Comparison of ENCODE assay signal across 35 cellular contexts in genomic region chr14:105460116-105460515, GRCh38. TPM values are rescaled to one million over a fixed set of nuclear protein-coding genes. Genes with fewer than 3 reads are reported as not detected.
DNase-seq lines count a peak whose midpoint lies in the region; ATAC-seq, FAIRE-seq and TF ChIP-seq lines count a peak whose summit lies in the region.
"Had no signal": no experiment of that assay in that cellular context is flagged by ENCODE, and none has a peak within 500 bp of the region (broad histone marks: within the 10 kb centered on the region; RNA-seq: fewer than 3 reads in every experiment).

No MANE protein-coding gene starts in this region.

- DNase-seq in RWPE1 (ENCODE audit: low spot score) (no peak), H1 (ENCODE audit: low read depth in 1 of 2, low spot score in 2 of 2) (no peak), neuronal stem cell (ENCODE audit: low spot score) (no peak), iPS-NIHi7 (ENCODE audit: extremely low spot score) (no peak), aorta (no peak)
- no peak for DNase-seq in CD8-positive, alpha-beta memory T cell
- DNase-seq: 8988T; ACHN; AML-193; BE2C; C1 segment of cervical spinal cord; Caco-2; Calu3; CD4-positive, alpha-beta memory T cell; CD4-positive, alpha-beta T cell; CD4-positive, CD25-positive, alpha-beta regulatory T cell; CD8-positive, alpha-beta T cell; COR-L47; DMS 273 treated with DMSO at 0.1 percent for 48 hours; DMS153; DMS53; DMS79; DMS79 treated with DMSO at 0.1 percent for 48 hours; DND-41; EL had no signal

- H2AK5ac ChIP-seq in H1 (ENCODE audit: low read depth, low read length), result no peak overlapping the region
- H2AK5ac ChIP-seq in neuronal stem cell (ENCODE audit: low read depth, low read length), result no peak overlapping the region

- H3K36me3 Mint-ChIP-seq in CD8-positive, alpha-beta memory T cell, result peaks cover 0 to 45% (median 3%) of the 10 kb centered on the region in 3 donors

- H3K9ac ChIP-seq in H1 (replicated peaks in 1 of 4; ENCODE audit: extremely low read depth in 1 of 4, low read depth in 3 of 4, low read length in 3 of 4), result no peak overlapping the region
- H3K9ac ChIP-seq in neuronal stem cell (ENCODE audit: low read depth, low read length, poor library complexity), result no peak overlapping the region
- H3K9ac ChIP-seq: BLaER1; BLaER1 treated with 17β-estradiol and CSF1 and Interleukin-3, amounts not matched to agents 10 nM and 100 nM had no signal

- H3K4me3 ChIP-seq in H1 (ENCODE audit: extremely low read depth in 1 of 4, insufficient read depth in 2 of 4, low read depth in 3 of 4, low read length in 4 of 4), result no peak overlapping the region
- no peak overlapping the region for H3K4me3 ChIP-seq in neuronal stem cell (ENCODE audit: low read length in 2 of 2)
- H3K4me3 ChIP-seq in aorta (ENCODE audit: low read length in 2 of 2), result no peak overlapping the region
- H3K4me3 ChIP-seq in CD8-positive, alpha-beta memory T cell (ENCODE audit: low read length), result no peak overlapping the region
- H3K4me3 ChIP-seq: A549; BLaER1; BLaER1 treated with 17β-estradiol and CSF1 and Interleukin-3, amounts not matched to agents 10 nM and 100 nM had no signal

- H4K91ac ChIP-seq in H1 (replicated peaks; ENCODE audit: insufficient read length, low read length) (no peak overlapping the region), neuronal stem cell (ENCODE audit: low read depth, low read length, poor library complexity) (no peak overlapping the region)

- no peak for TF ChIP-seq POLR2A in H1 (IDR thresholded peaks at IDR 0.05; ENCODE audit: control extremely low read depth in 1 of 2, low read depth in 2 of 2, low read length in 2 of 2)

- FAIRE-seq in H1 (lab: Jason Lieb, UNC), result no peak
- FAIRE-seq: A204.1, A549, D721Med had no signal

- H3K4me2 ChIP-seq in H1 (ENCODE audit: insufficient read depth in 1 of 2, low read depth in 2 of 2, low read length in 2 of 2) (no peak overlapping the region), neuronal stem cell (ENCODE audit: insufficient read depth, low read length, poor library complexity, severe bottlenecking) (no peak overlapping the region)
- H3K4me2 ChIP-seq: A549; BLaER1; BLaER1 treated with 17β-estradiol and CSF1 and Interleukin-3, amounts not matched to agents 10 nM and 100 nM had no signal

- H2AFZ ChIP-seq in H1 (ENCODE audit: low read length) (no peak overlapping the region), neuronal stem cell (ENCODE audit: low read length) (no peak overlapping the region)

- H3K4me1 Mint-ChIP-seq in CD8-positive, alpha-beta memory T cell, result no peaks in the 10 kb centered on the region
- H3K4me1 Mint-ChIP-seq: B cell; CD14-positive monocyte; CD4-positive, alpha-beta memory T cell; CD4-positive, CD25-positive, alpha-beta regulatory T cell had no signal

- H3K79me2 ChIP-seq in H1 (ENCODE audit: control insufficient read depth in 1 of 2, insufficient read depth in 2 of 2, low read length in 2 of 2), result no peaks in the 10 kb centered on the region; a peak in 1 of 4 replicates

- H3K56ac ChIP-seq in H1 (replicated peaks; ENCODE audit: insufficient read length, low read depth, low read length), result no peak overlapping the region

- no peak overlapping the region for H4K5ac ChIP-seq in H1 (ENCODE audit: insufficient read length, low read depth, low read length)

- no peak for ATAC-seq in aorta (ENCODE audit: low FRiP score)
- ATAC-seq: A549; CD8-positive, alpha-beta T cell had no signal

- H2BK12ac ChIP-seq in H1 (ENCODE audit: low read depth, low read length) (no peak overlapping the region), neuronal stem cell (ENCODE audit: low read length) (no peak overlapping the region)

- H3K79me1 ChIP-seq in H1 (ENCODE audit: low read depth, low read length) (peaks cover 2% of the 10 kb centered on the region; the same call in 1 of the 2 replicates), neuronal stem cell (ENCODE audit: low read depth, low read length) (peaks cover 23% of the 10 kb centered on the region)

- no peak overlapping the region for H3K4me3 Mint-ChIP-seq in CD8-positive, alpha-beta memory T cell
- H3K4me3 Mint-ChIP-seq: B cell; CD14-positive monocyte; CD4-positive, alpha-beta memory T cell; CD4-positive, alpha-beta T cell; CD4-positive, CD25-positive, alpha-beta regulatory T cell; CD8-positive, alpha-beta T cell had no signal

- TF ChIP-seq CTCF in RWPE1 (conservative IDR thresholded peaks at IDR 0.05; ENCODE audit: low read depth), result no peak
- TF ChIP-seq CTCF in H1 (IDR thresholded peaks at IDR 0.05; ENCODE audit: control extremely low read depth in 1 of 3, insufficient read depth in 1 of 3, low read depth in 1 of 3, low read length in 3 of 3), result no peak

- CTCF ChIA-PET in RWPE1 (lab: Yijun Ruan, JAX), result no interaction called here
- CTCF ChIA-PET in H1 (lab: Charles Lee; ENCODE audit: partially characterized antibody), result interaction anchor here (0.7 to 1.5 kb wide), 3 partner anchors 26 to 264 kb away, joined by 3 to 4 read pairs (median 3); no protein-coding TSS in a partner anchor
- CTCF ChIA-PET in CD8-positive, alpha-beta memory T cell (lab: Charles Lee), result no interaction called here

- H4K8ac ChIP-seq in H1 (ENCODE audit: extremely low read depth, insufficient read depth, low read length) (peak overlapping the region; percentile 51; the same call in 1 of the 2 replicates), neuronal stem cell (ENCODE audit: low read depth, low read length) (no peak overlapping the region)

- intact Hi-C loops in aorta (cut with DNase I), result no loop called here

- no peak overlapping the region for H3K27ac Mint-ChIP-seq in CD8-positive, alpha-beta memory T cell
- H3K27ac Mint-ChIP-seq: B cell; CD4-positive, alpha-beta T cell; CD4-positive, CD25-positive, alpha-beta regulatory T cell; CD8-positive, alpha-beta T cell had no signal

- TF ChIP-seq EP300 in H1 (IDR thresholded peaks at IDR 0.05; ENCODE audit: borderline replicate concordance in 1 of 2, low read depth in 2 of 2, low read length in 2 of 2), result no peak

- no peaks in the 10 kb centered on the region for H3K9me3 ChIP-seq in H1 (ENCODE audit: insufficient read depth in 2 of 2, low read depth in 1 of 2, low read length in 1 of 2)
- peaks cover 0 to 2% of the 10 kb centered on the region in 2 donors for H3K9me3 ChIP-seq in neuronal stem cell (replicated peaks in 1 of 2; ENCODE audit: control insufficient read depth in 2 of 2, insufficient read depth in 1 of 2, low read depth in 1 of 2, low read length in 2 of 2)
- H3K9me3 ChIP-seq in aorta (ENCODE audit: control insufficient read depth, low read length), result no peaks in the 10 kb centered on the region
- H3K9me3 ChIP-seq in CD8-positive, alpha-beta memory T cell (ENCODE audit: low read length), result no peaks in the 10 kb centered on the region
- H3K9me3 ChIP-seq: A549; BE2C; BLaER1; BLaER1 treated with 17β-estradiol and CSF1 and Interleukin-3, amounts not matched to agents 10 nM and 100 nM; Caco-2 had no signal

- POLR2A ChIA-PET in RWPE1 (lab: Yijun Ruan, JAX; ENCODE audit: low non-redundant PET), result no interaction called here
- POLR2A ChIA-PET in H1 (lab: Charles Lee; ENCODE audit: partially characterized antibody), result interaction anchor here (0.7 kb wide), 1 partner anchor 11 kb away, joined by 3 read pairs; no protein-coding TSS in a partner anchor
- POLR2A ChIA-PET in CD8-positive, alpha-beta memory T cell (lab: Charles Lee), result no interaction called here

- H4K20me1 ChIP-seq in H1 (replicated peaks in 1 of 2; ENCODE audit: control insufficient read depth in 1 of 2, insufficient read depth in 2 of 2, low read length in 2 of 2), result peaks cover 9 to 22% of the 10 kb centered on the region in 2 experiments

- peaks cover 0 to 5% (median 0%) of the 10 kb centered on the region in 4 experiments; a peak in 3 of 7 replicates for H3K4me1 ChIP-seq in H1 (replicated peaks in 1 of 4; ENCODE audit: control insufficient read depth in 3 of 4, insufficient read depth in 4 of 4, low read length in 3 of 4)
- H3K4me1 ChIP-seq in neuronal stem cell (ENCODE audit: control insufficient read depth in 2 of 2, insufficient read depth in 1 of 2, low read depth in 1 of 2, low read length in 2 of 2), result peaks cover 0 to 5% of the 10 kb centered on the region in 2 donors
- no peaks in the 10 kb centered on the region for H3K4me1 ChIP-seq in aorta (ENCODE audit: control insufficient read depth in 1 of 2, insufficient read depth in 2 of 2, low read length in 2 of 2)
- no peaks in the 10 kb centered on the region for H3K4me1 ChIP-seq in CD8-positive, alpha-beta memory T cell (ENCODE audit: insufficient read depth, low read length)
- H3K4me1 ChIP-seq: BE2C, Caco-2 had no signal

- TF ChIP-seq RAD21 in H1 (IDR thresholded peaks at IDR 0.05 in 1 of 2, conservative IDR thresholded peaks at IDR 0.05 in 1 of 2; ENCODE audit: low read depth in 2 of 2, low read length in 2 of 2), result no peak

- no peak overlapping the region for H2BK20ac ChIP-seq in H1 (ENCODE audit: low read length)

- H3K23me2 ChIP-seq in H1 (ENCODE audit: low read depth, low read length), result no peaks in the 10 kb centered on the region

- 98% methylated on average over 13 of the region's 17 CpGs; no CpG with 5 or more reads in 1 of the 2 experiments for WGBS in H1 (ENCODE audit: extremely low coverage in 1 of 2, insufficient coverage in 1 of 2, insufficient read length in 1 of 2, insufficient replicate concordance in 2 of 2, low coverage in 1 of 2, low lambda C conversion rate in 2 of 2, missing lambda C conversion rate in 1 of 2), 2 experiments
- WGBS in neuronal stem cell (ENCODE audit: extremely low coverage in 2 of 2, insufficient read length in 2 of 2, insufficient replicate concordance in 1 of 2), 2 donors, result no CpG with 5 or more reads among the region's 17 CpGs
- 93% methylated on average over 17 of the region's 17 CpGs for WGBS in aorta, 2 donors

- no peak overlapping the region for H3K14ac ChIP-seq in H1 (ENCODE audit: insufficient read length)
- no peak overlapping the region for H3K14ac ChIP-seq in neuronal stem cell (ENCODE audit: low read length)

- H2BK120ac ChIP-seq in H1 (replicated peaks; ENCODE audit: low read depth, low read length) (no peak overlapping the region), neuronal stem cell (ENCODE audit: low read depth, low read length) (no peak overlapping the region)

- H3K4ac ChIP-seq in H1 (replicated peaks; ENCODE audit: insufficient read length, low read depth, low read length), result no peak overlapping the region
- H3K4ac ChIP-seq in neuronal stem cell (ENCODE audit: low read length), result peak overlapping the region; percentile 53

- H3K18ac ChIP-seq in H1 (ENCODE audit: extremely low read depth, low read length) (no peak overlapping the region), neuronal stem cell (ENCODE audit: low read length) (no peak overlapping the region)

- no peak overlapping the region for H3K23ac ChIP-seq in H1 (ENCODE audit: insufficient read length)
- no peak overlapping the region for H3K23ac ChIP-seq in neuronal stem cell (ENCODE audit: low read depth, low read length, poor library complexity)

- H3K27me3 ChIP-seq in H1 (replicated peaks in 1 of 4; ENCODE audit: control insufficient read depth in 3 of 4, extremely low read depth in 1 of 4, insufficient read depth in 3 of 4, low read length in 3 of 4) (no peaks in the 10 kb centered on the region), neuronal stem cell (ENCODE audit: control insufficient read depth in 3 of 3, insufficient read depth in 3 of 3, low read depth in 1 of 3, low read length in 3 of 3) (no peaks in the 10 kb centered on the region), aorta (ENCODE audit: control insufficient read depth in 1 of 2, insufficient read depth in 2 of 2, low read length in 1 of 2) (no peaks in the 10 kb centered on the region)
- no peaks in the 10 kb centered on the region for H3K27me3 ChIP-seq in CD8-positive, alpha-beta memory T cell (ENCODE audit: insufficient read depth, low read length, poor library complexity, severe bottlenecking)
- H3K27me3 ChIP-seq: BE2C; BLaER1; BLaER1 treated with 17β-estradiol and CSF1 and Interleukin-3, amounts not matched to agents 10 nM and 100 nM had no signal

- peak overlapping the region; percentile 100; the same call in 1 of the 2 replicates for H3K27ac ChIP-seq in RWPE1
- H3K27ac ChIP-seq in H1 (ENCODE audit: low read depth, low read length), result no peak overlapping the region
- H3K27ac ChIP-seq in neuronal stem cell (replicated peaks; ENCODE audit: low read length), result no peak overlapping the region
- H3K27ac ChIP-seq in aorta (ENCODE audit: low read depth in 1 of 2, low read length in 2 of 2), result no peak overlapping the region
- no peak overlapping the region for H3K27ac ChIP-seq in CD8-positive, alpha-beta memory T cell (ENCODE audit: low read depth, low read length)
- H3K27ac ChIP-seq: 22Rv1; A549; BLaER1; BLaER1 treated with 17β-estradiol and CSF1 and Interleukin-3, amounts not matched to agents 10 nM and 100 nM; C4-2B had no signal

- H3K36me3 ChIP-seq in H1 (ENCODE audit: control insufficient read depth in 2 of 4, insufficient read depth in 4 of 4, low read length in 3 of 4), result peaks cover 17 to 71% (median 47%) of the 10 kb centered on the region in 4 experiments
- H3K36me3 ChIP-seq in neuronal stem cell (replicated peaks in 1 of 2; ENCODE audit: control insufficient read depth in 2 of 2, insufficient read depth in 2 of 2, low read length in 2 of 2), result peaks cover 56 to 78% of the 10 kb centered on the region in 2 donors
- H3K36me3 ChIP-seq in aorta (ENCODE audit: control insufficient read depth in 1 of 2, insufficient read depth in 2 of 2, low read length in 1 of 2), result peaks cover 0 to 5% of the 10 kb centered on the region in 2 donors
- no peaks in the 10 kb centered on the region for H3K36me3 ChIP-seq in CD8-positive, alpha-beta memory T cell (ENCODE audit: insufficient read depth, low read length)

- no peaks in the 10 kb centered on the region for H3K9me3 Mint-ChIP-seq in CD8-positive, alpha-beta memory T cell
- H3K9me3 Mint-ChIP-seq: CD14-positive monocyte; CD4-positive, alpha-beta T cell; CD4-positive, CD25-positive, alpha-beta regulatory T cell; CD8-positive, alpha-beta T cell had no signal

- H3K27me3 Mint-ChIP-seq in CD8-positive, alpha-beta memory T cell, result no peaks in the 10 kb centered on the region
- H3K27me3 Mint-ChIP-seq: B cell; CD4-positive, alpha-beta memory T cell; CD4-positive, alpha-beta T cell; CD4-positive, CD25-positive, alpha-beta regulatory T cell had no signal

- no peak overlapping the region for H2BK5ac ChIP-seq in H1 (ENCODE audit: low read depth, low read length)
- H2BK5ac ChIP-seq in neuronal stem cell (ENCODE audit: low read length), result no peak overlapping the region

- no peak overlapping the region for H2BK15ac ChIP-seq in H1 (ENCODE audit: low read length)
- H2BK15ac ChIP-seq in neuronal stem cell (ENCODE audit: low read length), result no peak overlapping the region

RNA-seq across cellular contexts. Expression of gene CRIP2, which starts 14.5 kb away (rescaled TPM):
- total RNA-seq in H1 (2021; fragmentation: NEBNext Ultra II Directional; extraction: Animal tissue kit (Norgen Biotek cat#: 25700)), result 4.0 and 4.2 TPM in 2 replicates
- 13.5 and 28.4 TPM in 2 replicates for polyA plus RNA-seq in H1 (2011; rRNA removed)
- 11.7 TPM for polyA plus RNA-seq in H1 (2011; cell fraction: cytosol; rRNA removed)
- polyA plus RNA-seq in H1 (2011; cell fraction: nucleus; rRNA removed), result 18.2 TPM
- polyA plus RNA-seq in H1 (2012, experiment 1 of 2), result 6.1 to 9.1 TPM (median 7.6 TPM) in 4 replicates
- 5.1 TPM for polyA plus RNA-seq in H1 (2012, experiment 2 of 2)
- polyA plus RNA-seq in H1 (2013, experiment 1 of 2), result 6.7 TPM
- 7.7 TPM for polyA plus RNA-seq in H1 (2013, experiment 2 of 2)
- 0.76 and 0.83 TPM in 2 replicates for polyA minus RNA-seq in H1 (2011; rRNA and poly(A)+ RNA removed)
- polyA minus RNA-seq in H1 (2011; cell fraction: cytosol; rRNA and poly(A)+ RNA removed), result 3.4 TPM
- polyA minus RNA-seq in H1 (2011; cell fraction: nucleus; rRNA and poly(A)+ RNA removed), result 3.5 TPM
- 16.9 TPM for polyA plus RNA-seq in neuronal stem cell (2013, experiment 1 of 2)
- polyA plus RNA-seq in neuronal stem cell (2013, experiment 2 of 2), result 15.2 TPM
- 100 to 1,000 TPM; 267 to 352 TPM for total RNA-seq in aorta
- polyA plus RNA-seq in aorta, result 100 to 1,000 TPM; 432 to 698 TPM
- total RNA-seq in CD8-positive, alpha-beta memory T cell, result 1 to 10 TPM; 2.7 to 4.5 TPM
- 31.5 TPM for polyA plus RNA-seq in CD8-positive, alpha-beta memory T cell

RNA-seq across cellular contexts. Expression of gene CRIP1, which starts 26.6 kb away (rescaled TPM):
- total RNA-seq in H1 (2021; fragmentation: NEBNext Ultra II Directional; extraction: Animal tissue kit (Norgen Biotek cat#: 25700)), result 1.2 and 2.4 TPM in 2 replicates
- polyA plus RNA-seq in H1 (2011; rRNA removed), result 2.2 and 5.3 TPM in 2 replicates
- 3.1 TPM for polyA plus RNA-seq in H1 (2011; cell fraction: cytosol; rRNA removed)
- 5.1 TPM for polyA plus RNA-seq in H1 (2011; cell fraction: nucleus; rRNA removed)
- polyA plus RNA-seq in H1 (2012, experiment 1 of 2), result 4.4 to 8.5 TPM (median 6.3 TPM) in 4 replicates
- 8.2 TPM for polyA plus RNA-seq in H1 (2012, experiment 2 of 2)
- 7.6 TPM for polyA plus RNA-seq in H1 (2013, experiment 1 of 2)
- 8.4 TPM for polyA plus RNA-seq in H1 (2013, experiment 2 of 2)
- polyA minus RNA-seq in H1 (2011; rRNA and poly(A)+ RNA removed), result 0.63 TPM in 1 of 2 replicates, not detected in the other
- polyA minus RNA-seq in H1 (2011; cell fraction: cytosol; rRNA and poly(A)+ RNA removed), result 6.4 TPM
- 5.2 TPM for polyA minus RNA-seq in H1 (2011; cell fraction: nucleus; rRNA and poly(A)+ RNA removed)
- 98.0 TPM for polyA plus RNA-seq in neuronal stem cell (2013, experiment 1 of 2)
- 93.7 TPM for polyA plus RNA-seq in neuronal stem cell (2013, experiment 2 of 2)
- 100 to 1,000 TPM; 229 to 236 TPM for total RNA-seq in aorta
- 1,000 to 10,000 TPM in 1 of 2 donors, 100 to 1,000 TPM in 1; 740 to 1,123 TPM for polyA plus RNA-seq in aorta
- 100 to 1,000 TPM; 463 to 468 TPM for total RNA-seq in CD8-positive, alpha-beta memory T cell
- polyA plus RNA-seq in CD8-positive, alpha-beta memory T cell, result 1,031 TPM
- total RNA-seq: A172 had no signal

RNA-seq across cellular contexts. Expression of gene TEDC1, which starts 30.9 kb away (rescaled TPM):
- total RNA-seq in H1 (2021; fragmentation: NEBNext Ultra II Directional; extraction: Animal tissue kit (Norgen Biotek cat#: 25700)), result 5.6 and 6.4 TPM in 2 replicates
- polyA plus RNA-seq in H1 (2011; rRNA removed) (14.8 and 22.8 TPM in 2 replicates), aorta (10 to 100 TPM in 1 of 2 donors, 1 to 10 TPM in 1; 9.6 to 33.8 TPM)
- 21.7 TPM for polyA plus RNA-seq in H1 (2011; cell fraction: cytosol; rRNA removed)
- polyA plus RNA-seq in H1 (2011; cell fraction: nucleus; rRNA removed), result 43.3 TPM
- polyA plus RNA-seq in H1 (2012, experiment 1 of 2), result 5.9 to 19.5 TPM (median 16.0 TPM) in 4 replicates
- 10.3 TPM for polyA plus RNA-seq in H1 (2012, experiment 2 of 2)
- polyA plus RNA-seq in H1 (2013, experiment 1 of 2), result 5.8 TPM
- 6.2 TPM for polyA plus RNA-seq in H1 (2013, experiment 2 of 2)
- polyA minus RNA-seq in H1 (2011; rRNA and poly(A)+ RNA removed), result 4.2 and 8.8 TPM in 2 replicates
- 9.1 TPM for polyA minus RNA-seq in H1 (2011; cell fraction: cytosol; rRNA and poly(A)+ RNA removed)
- polyA minus RNA-seq in H1 (2011; cell fraction: nucleus; rRNA and poly(A)+ RNA removed), result 18.9 TPM
- 13.4 TPM for polyA plus RNA-seq in neuronal stem cell (2013, experiment 1 of 2)
- 11.7 TPM for polyA plus RNA-seq in neuronal stem cell (2013, experiment 2 of 2)
- 10 to 100 TPM in 1 of 2 donors, 1 to 10 TPM in 1; 8.6 to 30.5 TPM for total RNA-seq in aorta
- total RNA-seq in CD8-positive, alpha-beta memory T cell, result 10 to 100 TPM; 52.1 to 56.5 TPM
- 14.7 TPM for polyA plus RNA-seq in CD8-positive, alpha-beta memory T cell

RNA-seq across cellular contexts. Expression of gene MTA1, which starts 40.5 kb away (rescaled TPM):
- 217 and 221 TPM in 2 replicates for total RNA-seq in H1 (2021; fragmentation: NEBNext Ultra II Directional; extraction: Animal tissue kit (Norgen Biotek cat#: 25700))
- polyA plus RNA-seq in H1 (2011; rRNA removed), result 73.9 and 159 TPM in 2 replicates
- polyA plus RNA-seq in H1 (2011; cell fraction: cytosol; rRNA removed), result 107 TPM
- 578 TPM for polyA plus RNA-seq in H1 (2011; cell fraction: nucleus; rRNA removed)
- polyA plus RNA-seq in H1 (2012, experiment 1 of 2), result 172 to 212 TPM (median 181 TPM) in 4 replicates
- polyA plus RNA-seq in H1 (2012, experiment 2 of 2), result 113 TPM
- 173 TPM for polyA plus RNA-seq in H1 (2013, experiment 1 of 2)
- polyA plus RNA-seq in H1 (2013, experiment 2 of 2), result 167 TPM
- polyA minus RNA-seq in H1 (2011; rRNA and poly(A)+ RNA removed), result 58.7 and 60.2 TPM in 2 replicates
- 171 TPM for polyA minus RNA-seq in H1 (2011; cell fraction: cytosol; rRNA and poly(A)+ RNA removed)
- polyA minus RNA-seq in H1 (2011; cell fraction: nucleus; rRNA and poly(A)+ RNA removed), result 231 TPM
- 199 TPM for polyA plus RNA-seq in neuronal stem cell (2013, experiment 1 of 2)
- polyA plus RNA-seq in neuronal stem cell (2013, experiment 2 of 2), result 194 TPM
- total RNA-seq in aorta, result 100 to 1,000 TPM in 1 of 2 donors, 10 to 100 TPM in 1; 71.5 to 111 TPM
- 10 to 100 TPM; 16.9 to 85.4 TPM for polyA plus RNA-seq in aorta
- 100 to 1,000 TPM; 124 to 129 TPM for total RNA-seq in CD8-positive, alpha-beta memory T cell
- 6.1 TPM for polyA plus RNA-seq in CD8-positive, alpha-beta memory T cell

Comparison
In these comparisons a context has a peak if more than half of its experiments do, and no peak if none do; other contexts are left out.
1. RNA of gene CRIP2, which starts 14.5 kb away (total RNA-seq): 267 to 352 TPM in aorta; 2.7 to 4.5 TPM in CD8-positive, alpha-beta memory T cell and 4.0 to 4.2 TPM in H1; every median in the first group is over 10 times any median in the second.
2. RNA of gene CRIP1, which starts 26.6 kb away (total RNA-seq): 463 to 468 TPM in CD8-positive, alpha-beta memory T cell and 229 to 236 TPM in aorta; 1.2 to 2.4 TPM in H1; every median in the first group is over 10 times any median in the second.